8 cellular contexts compared by ENCODE assay signal in the genomic region with DNA sequence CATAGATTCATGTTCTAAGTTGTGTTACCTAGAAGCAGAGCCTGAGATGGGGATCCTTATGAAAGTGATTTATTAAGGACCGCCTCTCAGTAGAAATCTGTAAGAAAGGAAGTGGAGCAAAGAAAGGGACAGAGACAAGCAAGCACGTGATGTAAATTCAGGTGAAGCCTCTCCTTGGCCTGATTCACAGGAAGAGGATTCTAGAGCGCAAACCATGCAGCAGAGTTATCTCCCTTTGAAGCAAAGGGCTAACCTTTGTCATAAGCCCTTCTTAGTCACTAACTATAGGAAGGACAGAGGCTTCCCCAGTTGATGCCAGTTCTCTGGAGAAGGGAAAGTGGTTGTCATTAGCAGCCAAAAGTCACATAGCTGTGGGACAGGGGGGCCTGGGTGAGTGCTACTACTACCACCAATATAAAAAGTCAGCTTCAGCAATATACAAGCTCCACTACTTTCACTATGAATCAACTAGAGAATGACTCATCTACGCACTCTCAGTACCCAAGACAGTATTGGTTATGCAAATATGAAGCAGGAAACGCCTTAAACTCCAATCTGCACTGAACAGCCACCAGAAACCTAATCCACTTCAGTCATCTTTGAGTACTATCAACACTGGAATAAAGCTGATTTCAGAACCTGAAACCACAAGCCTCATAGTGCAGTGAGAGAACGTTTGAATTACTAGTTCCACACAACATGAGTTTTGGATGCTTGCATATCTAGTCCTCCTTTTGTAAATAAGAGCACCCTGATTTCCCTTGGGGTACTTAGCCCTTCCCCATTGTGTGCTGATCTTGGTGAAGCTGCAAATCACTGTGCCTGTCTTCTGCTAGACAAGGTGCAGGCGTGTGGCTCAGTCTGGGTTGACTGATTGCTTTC.
DNase-seq lines count a peak whose midpoint lies in the region; ATAC-seq, FAIRE-seq and TF ChIP-seq lines count a peak whose summit lies in the region.

No MANE protein-coding gene starts in this region.

- no peaks in the 10 kb centered on the region for H3K4me1 ChIP-seq in CD4-positive, CD25-positive, alpha-beta regulatory T cell (ENCODE audit: control insufficient read depth, insufficient read depth, low read length, poor library complexity, severe bottlenecking)
- peaks cover 12% of the 10 kb centered on the region for H3K4me1 ChIP-seq in mammary epithelial cell (ENCODE audit: insufficient read depth, low read length)
- H3K4me1 ChIP-seq in aorta (ENCODE audit: control insufficient read depth in 1 of 2, insufficient read depth in 2 of 2, low read length in 2 of 2) = no peaks in the 10 kb centered on the region

- no peaks in the 10 kb centered on the region for H3K36me3 ChIP-seq in CD4-positive, CD25-positive, alpha-beta regulatory T cell (ENCODE audit: control insufficient read depth, insufficient read depth, low read length)
- H3K36me3 ChIP-seq in mammary epithelial cell (ENCODE audit: insufficient read depth, low read length) (no peaks in the 10 kb centered on the region), aorta (ENCODE audit: control insufficient read depth in 1 of 2, insufficient read depth in 2 of 2, low read length in 1 of 2) (no peaks in the 10 kb centered on the region)

- peak overlapping the region; percentile 20 for H2AFZ ChIP-seq in mammary epithelial cell (ENCODE audit: low read depth, low read length)

- intact Hi-C loops in mammary epithelial cell (cut with micrococcal nuclease) = no loop called here
- intact Hi-C loops in aorta (cut with DNase I) = no loop called here

- peaks cover 0 to 5% (median 0%) of the 10 kb centered on the region in 7 donors for H3K9me3 Mint-ChIP-seq in CD4-positive, CD25-positive, alpha-beta regulatory T cell

- ATAC-seq in CD4-positive, CD25-positive, alpha-beta regulatory T cell (ENCODE audit: low read depth in 2 of 2) = peak; percentile 79 to 85
- ATAC-seq in GM18870 (IDR thresholded peaks at IDR 0.05; ENCODE audit: unreplicated experiment) (peak; percentile 100), HG02981 (IDR thresholded peaks at IDR 0.05; ENCODE audit: unreplicated experiment) (peak; percentile 99), aorta (ENCODE audit: low FRiP score) (no peak)

- WGBS in mammary epithelial cell (ENCODE audit: low coverage, missing lambda C conversion rate) = 84% methylated on average over 7 of the region's 7 CpGs
- WGBS in aorta, 2 donors = 91 to 93% methylated on average over 7 of the region's 7 CpGs

- H3K27me3 Mint-ChIP-seq in CD4-positive, CD25-positive, alpha-beta regulatory T cell = no peaks in the 10 kb centered on the region

- in situ Hi-C loops in mammary epithelial cell (cut with MboI; ENCODE audit: low sequenced_read_pairs in 2 of 2) = no loop called here

- CTCF ChIA-PET in mammary epithelial cell (lab: Charles Lee; ENCODE audit: low non-redundant PET) = no interaction called here

- H3K36me3 Mint-ChIP-seq in CD4-positive, CD25-positive, alpha-beta regulatory T cell = no peaks in the 10 kb centered on the region

- TF ChIP-seq CTCF in mammary epithelial cell (conservative IDR thresholded peaks at IDR 0.05 in 1 of 2, IDR thresholded peaks at IDR 0.05 in 1 of 2; ENCODE audit: extremely low read depth in 1 of 2, insufficient read depth in 1 of 2, low read depth in 1 of 2, low read length in 2 of 2) = no peak
- TF ChIP-seq CTCF in D721Med (IDR thresholded peaks at IDR 0.05; ENCODE audit: insufficient read depth, missing control alignments) = no peak

- H3K4me1 Mint-ChIP-seq in CD4-positive, CD25-positive, alpha-beta regulatory T cell = peaks cover 0 to 25% (median 8%) of the 10 kb centered on the region in 4 donors

- H3K27ac ChIP-seq in CD4-positive, CD25-positive, alpha-beta regulatory T cell (ENCODE audit: insufficient read depth, low read length, poor library complexity, severe bottlenecking) = peak overlapping the region; percentile 30
- H3K27ac ChIP-seq in mammary epithelial cell (ENCODE audit: insufficient read depth, low read depth, low read length) (peak overlapping the region; percentile 5), aorta (ENCODE audit: low read depth in 1 of 2, low read length in 2 of 2) (no peak overlapping the region)

- FAIRE-seq in D721Med (lab: Jason Lieb, UNC) = no peak

- H3K79me2 ChIP-seq in mammary epithelial cell (ENCODE audit: insufficient read depth, low read length) = no peaks in the 10 kb centered on the region

- peak in 2 of 3 donors; percentile 34 to 52 for DNase-seq in CD4-positive, CD25-positive, alpha-beta regulatory T cell
- DNase-seq in NCI-H526 treated with DMSO at 0.1 percent for 48 hours (lab: John Stamatoyannopoulos, UW) = peak; percentile 27
- DNase-seq in mammary epithelial cell = peak; percentile 90
- DNase-seq in smooth muscle cell of the brain vasculature (ENCODE audit: low read depth, low spot score) = peak; percentile 28
- no peak for DNase-seq in D721Med (ENCODE audit: insufficient read length, low spot score)
- no peak for DNase-seq in aorta

- H3K27me3 ChIP-seq in CD4-positive, CD25-positive, alpha-beta regulatory T cell (ENCODE audit: control insufficient read depth, insufficient read depth, low read length) = no peaks in the 10 kb centered on the region
- H3K27me3 ChIP-seq in mammary epithelial cell (ENCODE audit: insufficient read depth, low read length) = no peaks in the 10 kb centered on the region
- H3K27me3 ChIP-seq in aorta (ENCODE audit: control insufficient read depth in 1 of 2, insufficient read depth in 2 of 2, low read length in 1 of 2) = no peaks in the 10 kb centered on the region

- no peaks in the 10 kb centered on the region for H3K9me3 ChIP-seq in CD4-positive, CD25-positive, alpha-beta regulatory T cell (ENCODE audit: control insufficient read depth in 2 of 2, low read length in 2 of 2)
- H3K9me3 ChIP-seq in mammary epithelial cell (replicated peaks; ENCODE audit: insufficient read depth, low read length) (no peaks in the 10 kb centered on the region), aorta (ENCODE audit: control insufficient read depth, low read length) (no peaks in the 10 kb centered on the region)

- peak overlapping the region; percentile 34 to 62 (median 47) for H3K27ac Mint-ChIP-seq in CD4-positive, CD25-positive, alpha-beta regulatory T cell

- H3K4me3 Mint-ChIP-seq in CD4-positive, CD25-positive, alpha-beta regulatory T cell = peak overlapping the region in 3 of 4 donors; percentile 3 to 52 (median 21)

- dilution Hi-C loops in mammary epithelial cell (cut with HindIII; ENCODE audit: low sequenced_read_pairs) = no loop called here

- H3K4me2 ChIP-seq in mammary epithelial cell (ENCODE audit: insufficient read depth, low read depth, low read length) = no peak overlapping the region

- no peak overlapping the region for H3K9ac ChIP-seq in mammary epithelial cell (ENCODE audit: insufficient read depth, low read length)

- BruUV-seq in mammary epithelial cell (replicated peaks; lab: Mats Ljungman, UMichigan) = no TSS peak

- H3K4me3 ChIP-seq in CD4-positive, CD25-positive, alpha-beta regulatory T cell (ENCODE audit: low read depth, low read length) = no peak overlapping the region
- no peak overlapping the region for H3K4me3 ChIP-seq in mammary epithelial cell (replicated peaks in 1 of 3; ENCODE audit: insufficient read depth in 1 of 3, low read depth in 2 of 3, low read length in 3 of 3)
- no peak overlapping the region for H3K4me3 ChIP-seq in aorta (ENCODE audit: low read length in 2 of 2)

- no peaks in the 10 kb centered on the region for H4K20me1 ChIP-seq in mammary epithelial cell (ENCODE audit: insufficient read depth, low read length)

Comparison
In these comparisons a context has a peak if more than half of its experiments do, and no peak if none do; other contexts are left out.
1. DNase-seq: peak in CD4-positive, CD25-positive, alpha-beta regulatory T cell (2 of 3), NCI-H526 treated with DMSO at 0.1 percent for 48 hours (single experiment), mammary epithelial cell (single experiment) and smooth muscle cell of the brain vasculature (single experiment); none in D721Med (single experiment) and aorta (0 of 2).
2. H3K27ac ChIP-seq: peak in CD4-positive, CD25-positive, alpha-beta regulatory T cell (single experiment) and mammary epithelial cell (single experiment); none in aorta (0 of 2).